Comparison of ENCODE assay signal across 13 cellular contexts in genomic region chr3:492586-493296, GRCh38.
DNase-seq lines count a peak whose midpoint lies in the region; ATAC-seq and TF ChIP-seq lines count a peak whose summit lies in the region.
"Had no signal": no experiment of that assay in that cellular context is flagged by ENCODE, and none has a peak within 500 bp of the region (broad histone marks: within the 10 kb centered on the region; RNA-seq: fewer than 3 reads in every experiment).

No MANE protein-coding gene starts in this region.

- ATAC-seq in GM19463 (IDR thresholded peaks at IDR 0.05; ENCODE audit: unreplicated experiment) (peak; percentile 55), HG03097 (IDR thresholded peaks at IDR 0.05; ENCODE audit: low FRiP score, unreplicated experiment) (peak; percentile 54), esophagus mucosa (no peak)
- ATAC-seq: psoas muscle had no signal

- no peaks in the 10 kb centered on the region for H3K27me3 ChIP-seq in GM06990 (replicated peaks; ENCODE audit: control insufficient read depth, insufficient read depth, low read length)
- H3K27me3 ChIP-seq: testis had no signal

- POLR2A ChIA-PET in HEK293T (lab: Yijun Ruan, JAX): no interaction called here

- no peaks in the 10 kb centered on the region for H3K36me3 ChIP-seq in GM06990 (ENCODE audit: control insufficient read depth, insufficient read depth, low read length)

- H3K4me3 ChIP-seq in GM06990 (replicated peaks; ENCODE audit: low read depth, low read length): peak overlapping the region; percentile 40
- H3K4me3 ChIP-seq: psoas muscle, testis had no signal

- CTCF ChIA-PET in HEK293T (lab: Yijun Ruan, JAX): no interaction called here

- TF ChIP-seq CTCF in GM06990 (IDR thresholded peaks at IDR 0.05; ENCODE audit: insufficient read depth, low read length, poor library complexity, severe bottlenecking) (no peak), GM13977 (IDR thresholded peaks at IDR 0.05; ENCODE audit: extremely low read depth, insufficient read depth, missing control alignments) (no peak)

- no peak for DNase-seq in GM06990 (ENCODE audit: extremely low read depth, insufficient read length)
- DNase-seq in SW480 (ENCODE audit: low spot score): peak; percentile 41
- no peak for DNase-seq in NCI-H2107 treated with DMSO at 0.1 percent for 48 hours (lab: John Stamatoyannopoulos, UW; ENCODE audit: unreplicated experiment)
- DNase-seq in GM13977 (ENCODE audit: low spot score): no peak
- no peak for DNase-seq in HEK293T (ENCODE audit: extremely low spot score)
- DNase-seq: activated T-cell treated with anti-CD3 and anti-CD28 coated beads, Interleukin-2, amount 50 U/mL, for 48 hours; NCI-H510A treated with DMSO at 0.1 percent for 48 hours; psoas muscle; SHP77 treated with DMSO at 0.1 percent for 48 hours; testis had no signal

- in situ Hi-C loops in GM13977 (cut with MboI; ENCODE audit: low pct_unique_long_range_greater_than_20kb, low sequenced_read_pairs, unreplicated experiment): no loop called here

TF ChIP-seq in HEK293T, 16 proteins besides CTCF, POLR2A, EP300 and RAD21:
- TF ChIP-seq BHLHE40 (IDR thresholded peaks at IDR 0.05; ENCODE audit: borderline replicate concordance): no peak
- TF ChIP-seq FOXA1 (IDR thresholded peaks at IDR 0.05): no peak
- no peak for TF ChIP-seq ARNT (IDR thresholded peaks at IDR 0.05)
- no peak for TF ChIP-seq FOXK2 (IDR thresholded peaks at IDR 0.05)
- no peak for TF ChIP-seq CTBP1 (IDR thresholded peaks at IDR 0.05; ENCODE audit: borderline replicate concordance)
TF ChIP-seq in HEK293T: peak in this region for 0.
